In the genomic region with DNA sequence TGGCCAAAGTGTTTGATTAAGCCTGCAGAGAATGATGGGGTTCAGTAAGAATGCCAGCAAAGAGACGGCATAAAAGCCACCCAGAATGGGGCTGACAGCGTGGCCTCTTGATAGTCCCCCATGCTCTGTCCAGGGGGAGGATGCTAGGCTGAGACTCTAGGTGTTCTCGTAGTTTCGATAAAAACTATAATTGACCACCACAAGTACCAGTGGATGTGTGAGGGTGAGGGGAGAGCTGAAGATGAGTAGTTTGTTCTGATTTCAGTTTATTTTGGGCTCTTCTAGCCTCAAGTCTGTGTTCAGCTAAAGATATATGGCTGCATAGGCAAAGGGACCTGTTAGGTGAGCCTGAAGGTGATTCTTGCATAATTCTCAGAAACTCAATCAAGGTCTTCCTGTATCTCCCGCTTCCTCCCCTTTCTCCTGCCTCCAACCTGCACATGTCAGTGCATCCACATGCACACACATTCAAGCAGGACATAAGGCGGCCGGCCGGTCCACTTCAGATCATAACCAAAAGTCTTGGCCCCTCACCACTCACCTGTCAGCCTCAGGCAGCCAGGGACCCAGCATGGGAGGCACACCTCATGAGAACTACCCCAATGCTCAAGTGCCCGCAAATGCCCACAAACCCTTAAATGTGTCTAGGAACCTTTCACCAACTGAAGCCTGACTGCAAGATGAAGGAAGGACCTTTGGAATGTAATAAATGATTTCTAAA, we compare ENCODE assay signal across 12 cellular contexts. TPM values are rescaled to one million over a fixed set of nuclear protein-coding genes. Genes with fewer than 3 reads are reported as not detected.
DNase-seq lines count a peak whose midpoint lies in the region; ATAC-seq and TF ChIP-seq lines count a peak whose summit lies in the region.
"Had no signal": no experiment of that assay in that cellular context is flagged by ENCODE, and none has a peak within 500 bp of the region (broad histone marks: within the 10 kb centered on the region; RNA-seq: fewer than 3 reads in every experiment).

No MANE protein-coding gene starts in this region.

- no peaks in the 10 kb centered on the region for H3F3A ChIP-seq in GM23338 (replicated peaks; ENCODE audit: low read depth)

- H3K27ac ChIP-seq in GM23338 (ENCODE audit: low read depth) (no peak overlapping the region), prostate gland (no peak overlapping the region)
- H3K27ac ChIP-seq: SJSA1 had no signal

- no peak overlapping the region for H2AFZ ChIP-seq in GM23338

- 0 out of 2 replicates have a peak, but pooled peaks cover 4% of the 10 kb centered on the region for H3K9me2 ChIP-seq in GM23338 (ENCODE audit: insufficient read depth)

- WGBS in prostate gland, result 90% methylated on average over 9 of the region's 9 CpGs

- H3K36me3 Mint-ChIP-seq in activated T-helper 17 cell treated with anti-CD3 and anti-CD28 coated beads, Interleukin-2, amount 50 U/mL, for 72 hours (ENCODE audit: low read depth), result peaks cover 12% of the 10 kb centered on the region
- H3K36me3 Mint-ChIP-seq in stimulated activated naive CD8-positive, alpha-beta T cell treated with anti-CD3 and anti-CD28 coated beads, Interleukin-15, Interleukin-2, amounts not matched to agents 100 ng/mL and 50 ng/mL, for 24 hours (ENCODE audit: low read depth), result peaks cover 4% of the 10 kb centered on the region
- no peaks in the 10 kb centered on the region for H3K36me3 Mint-ChIP-seq in GM23338 (ENCODE audit: low read depth)

- H3K4me3 ChIP-seq in GM23338, result no peak overlapping the region
- no peak overlapping the region for H3K4me3 ChIP-seq in prostate gland
- H3K4me3 ChIP-seq: dorsolateral prefrontal cortex, SJSA1 had no signal

- no peak for TF ChIP-seq POLR2A in prostate gland (IDR thresholded peaks at IDR 0.05)

- no peaks in the 10 kb centered on the region for H4K20me1 ChIP-seq in GM23338 (replicated peaks; ENCODE audit: insufficient read depth)

- H3K79me2 ChIP-seq in GM23338 (replicated peaks; ENCODE audit: insufficient read depth), result no peaks in the 10 kb centered on the region

- H3K36me3 ChIP-seq in GM23338 (ENCODE audit: insufficient read depth) (no peaks in the 10 kb centered on the region), prostate gland (no peaks in the 10 kb centered on the region)
- H3K36me3 ChIP-seq: SJSA1 had no signal

- peak overlapping the region; percentile 80 for H3K4me3 Mint-ChIP-seq in activated T-helper 17 cell treated with anti-CD3 and anti-CD28 coated beads, Interleukin-2, amount 50 U/mL, for 72 hours
- H3K4me3 Mint-ChIP-seq in stimulated activated naive CD8-positive, alpha-beta T cell treated with anti-CD3 and anti-CD28 coated beads, Interleukin-15, Interleukin-2, amounts not matched to agents 100 ng/mL and 50 ng/mL, for 24 hours, result peak overlapping the region; percentile 68
- H3K4me3 Mint-ChIP-seq in GM23338, result no peak overlapping the region

- no peak for TF ChIP-seq CTCF in GM23338 (conservative IDR thresholded peaks at IDR 0.05; ENCODE audit: low read depth in 2 of 2)
- TF ChIP-seq CTCF in prostate gland (IDR thresholded peaks at IDR 0.05), result no peak

- no peaks in the 10 kb centered on the region for H3K9me3 ChIP-seq in prostate gland
- H3K9me3 ChIP-seq: SJSA1 had no signal

- H3K4me1 Mint-ChIP-seq in activated T-helper 17 cell treated with anti-CD3 and anti-CD28 coated beads, Interleukin-2, amount 50 U/mL, for 72 hours, result peaks cover 82% of the 10 kb centered on the region
- peaks cover 99% of the 10 kb centered on the region for H3K4me1 Mint-ChIP-seq in stimulated activated naive CD8-positive, alpha-beta T cell treated with anti-CD3 and anti-CD28 coated beads, Interleukin-15, Interleukin-2, amounts not matched to agents 100 ng/mL and 50 ng/mL, for 24 hours (ENCODE audit: low read depth)
- peaks cover 27% of the 10 kb centered on the region for H3K4me1 Mint-ChIP-seq in GM23338

- H3K4me1 ChIP-seq in GM23338 (ENCODE audit: insufficient read depth), result peaks cover 14% of the 10 kb centered on the region
- no peaks in the 10 kb centered on the region for H3K4me1 ChIP-seq in prostate gland (replicated peaks)

- H3K27me3 Mint-ChIP-seq in activated T-helper 17 cell treated with anti-CD3 and anti-CD28 coated beads, Interleukin-2, amount 50 U/mL, for 72 hours, result no peaks in the 10 kb centered on the region
- H3K27me3 Mint-ChIP-seq in stimulated activated naive CD8-positive, alpha-beta T cell treated with anti-CD3 and anti-CD28 coated beads, Interleukin-15, Interleukin-2, amounts not matched to agents 100 ng/mL and 50 ng/mL, for 24 hours, result no peaks in the 10 kb centered on the region
- H3K27me3 Mint-ChIP-seq in GM23338 (ENCODE audit: insufficient read depth, low read depth, poor library complexity), result peaks cover 15% of the 10 kb centered on the region

- H3K27ac Mint-ChIP-seq in activated T-helper 17 cell treated with anti-CD3 and anti-CD28 coated beads, Interleukin-2, amount 50 U/mL, for 72 hours, result peak overlapping the region; percentile 88
- H3K27ac Mint-ChIP-seq in stimulated activated naive CD8-positive, alpha-beta T cell treated with anti-CD3 and anti-CD28 coated beads, Interleukin-15, Interleukin-2, amounts not matched to agents 100 ng/mL and 50 ng/mL, for 24 hours, result peak overlapping the region; percentile 87
- H3K27ac Mint-ChIP-seq in GM23338, result no peak overlapping the region

- intact Hi-C loops in prostate gland (cut with DNase I), result no loop called here

- H3K4me2 ChIP-seq in GM23338, result no peak overlapping the region

- no peaks in the 10 kb centered on the region for H3K9me3 Mint-ChIP-seq in activated T-helper 17 cell treated with anti-CD3 and anti-CD28 coated beads, Interleukin-2, amount 50 U/mL, for 72 hours
- H3K9me3 Mint-ChIP-seq in stimulated activated naive CD8-positive, alpha-beta T cell treated with anti-CD3 and anti-CD28 coated beads, Interleukin-15, Interleukin-2, amounts not matched to agents 100 ng/mL and 50 ng/mL, for 24 hours, result no peaks in the 10 kb centered on the region
- no peaks in the 10 kb centered on the region for H3K9me3 Mint-ChIP-seq in GM23338

- H3K27me3 ChIP-seq in GM23338 (ENCODE audit: insufficient read depth) (no peaks in the 10 kb centered on the region), prostate gland (replicated peaks; ENCODE audit: insufficient read depth) (no peaks in the 10 kb centered on the region)
- H3K27me3 ChIP-seq: SJSA1 had no signal

- ATAC-seq in HG03097 (IDR thresholded peaks at IDR 0.05; ENCODE audit: low FRiP score, unreplicated experiment) (peak; percentile 6), GM23338 (no peak), GM21576 (IDR thresholded peaks at IDR 0.05; ENCODE audit: unreplicated experiment) (no peak)
- peak; percentile 7 for ATAC-seq in activated T-helper 17 cell treated with anti-CD3 and anti-CD28 coated beads, Interleukin-2, amount 50 U/mL, for 72 hours (replicated peaks)

- DNase-seq in activated T-cell treated with anti-CD3 and anti-CD28 coated beads, Interleukin-2, amount 50 U/mL, for 1 hour, result peak; percentile 41
- DNase-seq in activated T-cell treated with anti-CD3 and anti-CD28 coated beads for 4 hours (no peak), GM23338 (ENCODE audit: low spot score) (no peak), prostate gland (ENCODE audit: low spot score) (no peak)
- DNase-seq: ACHN, dorsolateral prefrontal cortex, NCI-H187 treated with DMSO at 0.1 percent for 48 hours had no signal

TF ChIP-seq in GM23338, 12 proteins besides CTCF, POLR2A, EP300 and RAD21:
- no peak for TF ChIP-seq EZH2 (IDR thresholded peaks at IDR 0.05; ENCODE audit: low read depth, unreplicated experiment)
- no peak for TF ChIP-seq CREB1 (CRISPR knock-in tag; IDR thresholded peaks at IDR 0.05; ENCODE audit: low read depth)
- TF ChIP-seq JUNB (IDR thresholded peaks at IDR 0.05; ENCODE audit: unreplicated experiment), result no peak
- TF ChIP-seq, protein P1, sequence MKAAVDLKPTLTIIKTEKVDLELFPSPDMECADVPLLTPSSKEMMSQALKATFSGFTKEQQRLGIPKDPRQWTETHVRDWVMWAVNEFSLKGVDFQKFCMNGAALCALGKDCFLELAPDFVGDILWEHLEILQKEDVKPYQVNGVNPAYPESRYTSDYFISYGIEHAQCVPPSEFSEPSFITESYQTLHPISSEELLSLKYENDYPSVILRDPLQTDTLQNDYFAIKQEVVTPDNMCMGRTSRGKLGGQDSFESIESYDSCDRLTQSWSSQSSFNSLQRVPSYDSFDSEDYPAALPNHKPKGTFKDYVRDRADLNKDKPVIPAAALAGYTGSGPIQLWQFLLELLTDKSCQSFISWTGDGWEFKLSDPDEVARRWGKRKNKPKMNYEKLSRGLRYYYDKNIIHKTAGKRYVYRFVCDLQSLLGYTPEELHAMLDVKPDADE (IDR thresholded peaks at IDR 0.05), result no peak
- no peak for TF ChIP-seq NANOG (IDR thresholded peaks at IDR 0.05; ENCODE audit: borderline replicate concordance)

RNA-seq across cellular contexts. Expression of a gene that starts 31.2 kb away (rescaled TPM):
- total RNA-seq in activated T-helper 17 cell treated with anti-CD3 and anti-CD28 coated beads, Interleukin-2, amount 50 U/mL, for 72 hours, result 10 to 100 TPM; 55.6 to 73.4 TPM
- total RNA-seq in GM23338 (2014; rRNA removed; shearing (Covaris generic)), result 0.12 and 0.21 TPM in 2 replicates
- 0.16 and 0.31 TPM in 2 replicates for polyA plus RNA-seq in GM23338 (2016; fragmentation: Nextera tagmentation; extraction: Ambion mirVana)
- total RNA-seq in prostate gland, result 10 to 100 TPM in 1 of 2 donors, 1 to 10 TPM in 1; 9.8 to 10.6 TPM

Comparison
In these comparisons a context has a peak if more than half of its experiments do, and no peak if none do; other contexts are left out.
1. ATAC-seq: peak in HG03097 (single experiment) and activated T-helper 17 cell treated with anti-CD3 and anti-CD28 coated beads, Interleukin-2, amount 50 U/mL, for 72 hours (single experiment); none in GM23338 (single experiment) and GM21576 (single experiment).
2. RNA of a gene that starts 31.2 kb away (total RNA-seq): 55.6 to 73.4 TPM in activated T-helper 17 cell treated with anti-CD3 and anti-CD28 coated beads, Interleukin-2, amount 50 U/mL, for 72 hours; 9.8 to 10.6 TPM in prostate gland and 0.12 to 0.21 TPM in GM23338; every median in the first group is over 4 times any median in the second.